In the genomic region with DNA sequence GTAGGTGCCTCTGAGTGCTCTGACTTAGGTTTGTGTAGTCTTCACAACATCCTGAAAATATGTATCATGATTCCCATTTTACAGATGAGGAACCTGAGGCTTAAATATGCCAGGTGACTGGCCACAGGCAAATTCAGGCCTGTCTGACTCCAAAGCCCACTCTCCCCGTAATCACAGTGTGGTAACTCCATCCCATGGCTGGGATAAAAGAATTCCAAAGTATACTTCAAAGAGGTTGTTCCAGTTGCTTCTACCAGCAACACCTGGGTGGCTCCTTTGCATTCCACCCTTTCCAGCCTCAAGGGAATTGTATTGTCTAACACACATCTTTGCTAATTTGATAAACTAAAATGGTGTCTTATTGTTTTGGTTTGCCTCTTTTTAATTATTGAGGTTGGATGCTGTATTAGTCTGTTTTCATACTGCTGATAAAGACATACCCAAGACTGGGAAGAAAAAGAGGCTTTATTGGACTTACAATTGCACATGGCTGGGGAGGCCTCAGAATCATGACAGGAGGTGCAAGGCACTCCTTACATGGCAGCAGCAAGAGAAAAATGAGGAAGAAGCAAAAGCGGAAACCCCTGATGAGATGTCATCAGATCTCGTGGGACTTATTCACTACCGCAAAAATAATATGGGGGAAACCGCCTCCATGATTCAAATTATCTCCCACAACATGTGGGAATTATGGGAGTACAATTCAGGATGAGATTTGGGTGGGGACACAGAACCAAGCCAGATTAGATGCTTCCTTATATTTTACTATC, we compare ENCODE assay signal across 26 cellular contexts.
"Had no signal": no experiment of that assay in that cellular context is flagged by ENCODE, and none has a peak within 500 bp of the region (broad histone marks: within the 10 kb centered on the region; RNA-seq: fewer than 3 reads in every experiment).

No MANE protein-coding gene starts in this region.

- DNase-seq: immature natural killer cell; kidney; left colon; left lung; lower lobe of right lung; mammary epithelial cell; midbrain; mucosa of descending colon; naive thymus-derived CD4-positive, alpha-beta T cell; ovary; right lobe of liver; stimulated activated CD4-positive, alpha-beta T cell treated with anti-CD3 and anti-CD28 coated beads, Interleukin-1b, Interleukin-23, amount 100 ng/mL, for 48 hours; stimulated activated CD4-positive, alpha-beta T cell treated with anti-CD3 and anti-CD28 coated beads, Interleukin-2, amount 100 ng/mL, for 48 hours; stimulated activated CD4-positive, alpha-beta T cell treated with anti-CD3 and anti-CD28 coated beads, Interleukin-4, amount 100 ng/mL, for 4 hours; stimulated activated CD8-positive, alpha-beta memory T cell treated with anti-CD3 and anti-CD28 coated beads, Interleukin-4, amount 100 ng/mL, for 48 hours; stimulated activated naive CD4-positive, alpha-beta T cell treated with Interleukin-2 at 50 U/mL for 16 hours; stimulated activated naive CD8-positive, alpha-beta T cell treated with anti-CD3 and anti-CD28 coated beads, Interleukin-15, amount 100 ng/mL, for 72 hours; substantia nigra; upper lobe of left lung had no signal

- H3K27me3 ChIP-seq: left lung, ovary, right atrium auricular region, right lobe of liver, tibial nerve, upper lobe of left lung, vagina had no signal

- H3K4me3 ChIP-seq: left lung, lower lobe of right lung, mucosa of descending colon, ovary, right atrium auricular region, right lobe of liver, smooth muscle cell, tibial nerve, upper lobe of left lung, vagina had no signal

- ATAC-seq: left colon; left lung; lower lobe of right lung; mucosa of descending colon; naive thymus-derived CD4-positive, alpha-beta T cell; natural killer cell treated with Interleukin-12 subunit alpha and Interleukin-12 subunit beta and Interleukin-15 and Interleukin-18, amount 100 ng/mL, for 72 hours; right lobe of liver; stimulated activated memory B cell treated with anti-CD40 and anti-IgM and Interleukin-4, amounts not matched to agents 10 μg/mL and 1 μg/mL and 100 μg/mL, for 72 hours; stimulated activated naive CD8-positive, alpha-beta T cell treated with anti-CD3 and anti-CD28 coated beads, Interleukin-15, amount 100 ng/mL, for 72 hours had no signal

- H3K36me3 ChIP-seq: left lung, lower lobe of right lung, ovary, right atrium auricular region, right lobe of liver, tibial nerve, upper lobe of left lung, vagina had no signal

- H3K27ac ChIP-seq: left lung, lower lobe of right lung, ovary, right atrium auricular region, right lobe of liver, tibial nerve, upper lobe of left lung, vagina had no signal

- H3K4me2 ChIP-seq: smooth muscle cell had no signal

- H3K4me1 ChIP-seq: left lung, lower lobe of right lung, right atrium auricular region, right lobe of liver, tibial nerve, upper lobe of left lung, vagina had no signal

- H3K9me3 ChIP-seq: lower lobe of right lung, mucosa of descending colon, ovary, right atrium auricular region, right lobe of liver, tibial nerve, upper lobe of left lung, vagina had no signal

- FAIRE-seq: islet of Langerhans, kidney had no signal
